1 cellular context compared by ENCODE assay signal in the genomic region with DNA sequence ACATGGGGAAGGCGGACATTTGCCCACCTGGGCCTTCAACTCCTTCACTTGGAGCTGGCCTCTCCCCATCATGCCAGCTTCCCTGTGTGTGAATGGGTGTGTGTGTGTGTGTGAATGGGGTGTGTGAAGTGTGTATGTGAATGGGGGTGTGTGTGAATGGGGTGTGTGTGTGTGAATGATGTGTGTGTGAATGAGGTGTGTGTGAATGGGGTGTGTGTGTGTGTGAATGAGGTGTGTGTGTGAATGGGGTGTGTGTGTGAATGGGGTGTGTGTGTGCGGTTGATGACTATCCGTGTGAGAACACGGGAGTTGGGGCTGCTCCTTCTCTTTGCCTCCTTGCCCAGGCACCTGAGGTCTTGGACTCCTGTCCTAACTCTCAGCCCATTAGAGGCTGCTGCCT.
TF ChIP-seq lines count a peak whose summit lies in the region.

No MANE protein-coding gene starts in this region.

TF ChIP-seq in K562, 482 proteins besides CTCF, POLR2A, EP300 and RAD21:
- TF ChIP-seq NFIX (CRISPR knock-in tag; IDR thresholded peaks at IDR 0.05; ENCODE audit: low read depth) (no peak), ZSCAN29 (IDR thresholded peaks at IDR 0.05) (no peak), ZNF589 (CRISPR knock-in tag; IDR thresholded peaks at IDR 0.05; ENCODE audit: low read depth) (no peak), NFYB (IDR thresholded peaks at IDR 0.05; ENCODE audit: extremely low read depth, insufficient read length) (no peak), NCOA4 (IDR thresholded peaks at IDR 0.05; ENCODE audit: partially characterized antibody) (no peak), ZNF121 (CRISPR knock-in tag; conservative IDR thresholded peaks at IDR 0.05) (no peak), ZNF175 (CRISPR knock-in tag; IDR thresholded peaks at IDR 0.05; ENCODE audit: low read depth) (no peak), CEBPZ (IDR thresholded peaks at IDR 0.05; ENCODE audit: borderline replicate concordance, low read depth, low read length) (no peak), NFE2L1 (tag; IDR thresholded peaks at IDR 0.05; ENCODE audit: borderline replicate concordance, low read depth) (no peak), MAFG (tag; conservative IDR thresholded peaks at IDR 0.05) (no peak), STAT5A (IDR thresholded peaks at IDR 0.05; ENCODE audit: borderline replicate concordance, low read length) (no peak), TSC22D4 (tag; IDR thresholded peaks at IDR 0.05) (peak; percentile 60; the same call in 1 of the 2 replicates), FIP1L1 (IDR thresholded peaks at IDR 0.05; ENCODE audit: low read depth, low read length, poor library complexity, severe bottlenecking) (no peak), ZNF561 (CRISPR knock-in tag; conservative IDR thresholded peaks at IDR 0.05) (no peak), CBX3 (IDR thresholded peaks at IDR 0.05; ENCODE audit: borderline replicate concordance in 1 of 2, low read length in 2 of 2) (no peak), MTA3 (IDR thresholded peaks at IDR 0.05; ENCODE audit: borderline replicate concordance) (no peak), ZNF511 (CRISPR knock-in tag; IDR thresholded peaks at IDR 0.05) (0 out of 2 replicates have a peak, but pooled peaks have one; percentile 23), ZBTB7A (IDR thresholded peaks at IDR 0.05; ENCODE audit: borderline replicate concordance, control insufficient read depth, low read depth, low read length) (no peak), DNMT1 (IDR thresholded peaks at IDR 0.05) (no peak), ZBTB26 (CRISPR knock-in tag; IDR thresholded peaks at IDR 0.05) (peak; percentile 26; the same call in 1 of the 2 replicates), ZNF586 (CRISPR knock-in tag; conservative IDR thresholded peaks at IDR 0.05) (no peak), TBL1XR1 (IDR thresholded peaks at IDR 0.05; ENCODE audit: low read length in 2 of 2) (no peak)
- TF ChIP-seq, protein P1, sequence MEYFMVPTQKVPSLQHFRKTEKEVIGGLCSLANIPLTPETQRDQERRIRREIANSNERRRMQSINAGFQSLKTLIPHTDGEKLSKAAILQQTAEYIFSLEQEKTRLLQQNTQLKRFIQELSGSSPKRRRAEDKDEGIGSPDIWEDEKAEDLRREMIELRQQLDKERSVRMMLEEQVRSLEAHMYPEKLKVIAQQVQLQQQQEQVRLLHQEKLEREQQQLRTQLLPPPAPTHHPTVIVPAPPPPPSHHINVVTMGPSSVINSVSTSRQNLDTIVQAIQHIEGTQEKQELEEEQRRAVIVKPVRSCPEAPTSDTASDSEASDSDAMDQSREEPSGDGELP (CRISPR knock-in tag; IDR thresholded peaks at IDR 0.05; ENCODE audit: borderline replicate concordance): no peak
- TF ChIP-seq, protein P2, sequence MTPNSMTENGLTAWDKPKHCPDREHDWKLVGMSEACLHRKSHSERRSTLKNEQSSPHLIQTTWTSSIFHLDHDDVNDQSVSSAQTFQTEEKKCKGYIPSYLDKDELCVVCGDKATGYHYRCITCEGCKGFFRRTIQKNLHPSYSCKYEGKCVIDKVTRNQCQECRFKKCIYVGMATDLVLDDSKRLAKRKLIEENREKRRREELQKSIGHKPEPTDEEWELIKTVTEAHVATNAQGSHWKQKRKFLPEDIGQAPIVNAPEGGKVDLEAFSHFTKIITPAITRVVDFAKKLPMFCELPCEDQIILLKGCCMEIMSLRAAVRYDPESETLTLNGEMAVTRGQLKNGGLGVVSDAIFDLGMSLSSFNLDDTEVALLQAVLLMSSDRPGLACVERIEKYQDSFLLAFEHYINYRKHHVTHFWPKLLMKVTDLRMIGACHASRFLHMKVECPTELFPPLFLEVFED (CRISPR knock-in tag; conservative IDR thresholded peaks at IDR 0.05): 0 out of 2 replicates have a peak, but pooled peaks have one; percentile 36
